In the genomic region with DNA sequence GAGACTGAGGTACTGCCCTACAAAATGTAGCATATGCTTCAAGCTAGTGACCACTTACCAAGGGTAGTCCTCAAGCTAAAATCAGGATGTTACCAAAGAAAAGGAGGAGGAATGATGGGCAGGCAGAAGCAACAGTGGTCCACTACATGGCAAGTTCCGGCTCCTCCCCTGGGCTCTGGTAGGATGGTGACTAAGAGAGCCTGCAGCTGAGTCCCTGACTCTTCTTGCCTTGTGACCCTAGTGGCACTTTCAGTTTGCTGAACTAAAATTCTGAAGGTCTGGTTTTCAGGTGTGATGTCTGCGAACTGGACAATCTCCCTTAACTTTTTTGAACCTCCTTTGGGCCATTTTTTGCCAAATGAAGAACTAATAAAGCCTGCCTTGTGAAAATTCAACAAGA, we compare ENCODE assay signal across 25 cellular contexts.
"Had no signal": no experiment of that assay in that cellular context is flagged by ENCODE, and none has a peak within 500 bp of the region (broad histone marks: within the 10 kb centered on the region; RNA-seq: fewer than 3 reads in every experiment).

No MANE protein-coding gene starts in this region.

- H3K9me3 ChIP-seq: esophagus squamous epithelium, gastrocnemius medialis, left ventricle myocardium inferior, lower lobe of right lung, mucosa of descending colon had no signal

- H3K4me2 ChIP-seq: hepatocyte had no signal

- H3K79me2 ChIP-seq: hepatocyte had no signal

- ATAC-seq: gastrocnemius medialis; left colon; left lobe of liver; lower lobe of right lung; mucosa of descending colon; naive thymus-derived CD8-positive, alpha-beta T cell had no signal

- DNase-seq: dermis blood vessel endothelial cell; dorsolateral prefrontal cortex; effector CD4-positive, alpha-beta T cell; effector memory CD4-positive, alpha-beta T cell; esophagus squamous epithelium; foreskin fibroblast; foreskin melanocyte; gastrocnemius medialis; glutamatergic neuron; head of caudate nucleus; hypothalamus; immature natural killer cell; islet precursor cell; kidney; kidney glomerular epithelial cell; left colon; left ventricle myocardium inferior; lower lobe of right lung; mesenchymal stem cell; mucosa of descending colon; naive B cell; naive thymus-derived CD8-positive, alpha-beta T cell had no signal

- H3K36me3 ChIP-seq: esophagus squamous epithelium, gastrocnemius medialis, left ventricle myocardium inferior, lower lobe of right lung had no signal

- H3K4me1 ChIP-seq: esophagus squamous epithelium, gastrocnemius medialis, left ventricle myocardium inferior, lower lobe of right lung had no signal

- H2AFZ ChIP-seq: hepatocyte had no signal

- H3K4me3 ChIP-seq: coronary artery, dorsolateral prefrontal cortex, esophagus squamous epithelium, gastrocnemius medialis, hepatocyte, left ventricle myocardium inferior, lower lobe of right lung, mucosa of descending colon had no signal
